Comparison of ENCODE assay signal across 24 cellular contexts in genomic region chr5:105688227-105688807, GRCh38.
A peak's percentile ranks its signal among the peaks of the same experiment; 100 is the strongest.
DNase-seq lines count a peak whose midpoint lies in the region; ATAC-seq and TF ChIP-seq lines count a peak whose summit lies in the region.
"Had no signal": no experiment of that assay in that cellular context is flagged by ENCODE, and none has a peak within 500 bp of the region (broad histone marks: within the 10 kb centered on the region; RNA-seq: fewer than 3 reads in every experiment).

No MANE protein-coding gene starts in this region.

- H2AFZ ChIP-seq in SK-N-SH (ENCODE audit: low read depth): no peak overlapping the region

- no peaks in the 10 kb centered on the region for H4K20me1 ChIP-seq in SK-N-SH (ENCODE audit: insufficient read depth)

- no peaks in the 10 kb centered on the region for H3K9me2 ChIP-seq in SK-N-SH

- H3K36me3 ChIP-seq in SK-N-SH (replicated peaks in 1 of 2; ENCODE audit: control insufficient read depth in 1 of 2, insufficient read depth in 2 of 2, low read length in 1 of 2) (no peaks in the 10 kb centered on the region), stomach (no peaks in the 10 kb centered on the region)
- H3K36me3 ChIP-seq: left lung, thyroid gland had no signal

- no peak for TF ChIP-seq RAD21 in SK-N-SH (IDR thresholded peaks at IDR 0.05; ENCODE audit: low read length)

- H3K4me3 ChIP-seq in SK-N-SH (ENCODE audit: low read depth in 2 of 2, low read length in 1 of 2): no peak overlapping the region
- H3K4me3 ChIP-seq in stomach: no peak overlapping the region
- H3K4me3 ChIP-seq: left lung, psoas muscle, thyroid gland had no signal

- POLR2A ChIA-PET in SK-N-SH (lab: Yijun Ruan, JAX): no interaction called here

- H3K79me2 ChIP-seq in SK-N-SH (ENCODE audit: insufficient read depth): no peaks in the 10 kb centered on the region

- H3F3A ChIP-seq in SK-N-SH (replicated peaks; ENCODE audit: insufficient read depth): no peaks in the 10 kb centered on the region

- no peak overlapping the region for H3K9ac ChIP-seq in SK-N-SH

- no peaks in the 10 kb centered on the region for H3K27me3 ChIP-seq in SK-N-SH (ENCODE audit: insufficient read depth)
- no peaks in the 10 kb centered on the region for H3K27me3 ChIP-seq in stomach
- H3K27me3 ChIP-seq: left lung, thyroid gland had no signal

- intact Hi-C loops in stomach (cut with DNase I; ENCODE audit: low total_unique reads): no loop called here
- intact Hi-C loops in Right ventricle myocardium superior (cut with DNase I): no loop called here

- peaks cover 3 to 6% of the 10 kb centered on the region in 2 experiments; a peak in 2 of 4 replicates for H3K4me1 ChIP-seq in SK-N-SH (ENCODE audit: control insufficient read depth in 1 of 2, insufficient read depth in 2 of 2, low read depth in 1 of 2, low read length in 1 of 2)
- H3K4me1 ChIP-seq in stomach: no peaks in the 10 kb centered on the region
- H3K4me1 ChIP-seq: left lung, psoas muscle, thyroid gland had no signal

- ATAC-seq in SK-N-SH treated with all-trans-retinoic acid at 6 μM for 48 hours: no peak; the same call in 2 of the 3 replicates
- ATAC-seq in Right ventricle myocardium superior (ENCODE audit: poor library complexity): no peak
- ATAC-seq: left lung, psoas muscle had no signal

- peak; percentile 0 for DNase-seq in SK-N-SH
- DNase-seq in NCI-H446 (lab: John Stamatoyannopoulos, UW): peak; percentile 76 to 97
- peak; percentile 5 for DNase-seq in fibroblast of peridontal ligament (ENCODE audit: extremely low read depth)
- DNase-seq in stomach: no peak
- DNase-seq in stimulated activated CD4-positive, alpha-beta T cell treated with anti-CD3 and anti-CD28 coated beads, Interleukin-12 subunit alpha, Interleukin-12 subunit beta, amount 100 ng/mL, for 4 hours: no peak
- DNase-seq in Right ventricle myocardium superior: no peak
- DNase-seq in NCI-H187 treated with DMSO at 0.1 percent for 48 hours (lab: John Stamatoyannopoulos, UW): no peak
- DNase-seq: activated CD4-positive, alpha-beta T cell treated with anti-CD3 and anti-CD28 coated beads for 48 hours; activated gamma-delta T cell; activated naive CD8-positive, alpha-beta T cell treated with anti-CD3 and anti-CD28 coated beads, Interleukin-2, amount 10 ng/mL, durations not matched to agents 7 days and 5 days; activated T-cell treated with anti-CD3 and anti-CD28 coated beads, Interleukin-2, amount 50 U/mL, for 24 hours; CD8-positive, alpha-beta memory T cell; central memory CD4-positive, alpha-beta T cell; DMS53; GDM1; hypothalamus; left lung; NCI-H1417 treated with DMSO at 0.1 percent for 48 hours; NCI-H226; psoas muscle; T-helper 2 cell; thyroid gland had no signal

- no peaks in the 10 kb centered on the region for H3K9me3 ChIP-seq in SK-N-SH
- H3K9me3 ChIP-seq in stomach: no peaks in the 10 kb centered on the region
- H3K9me3 ChIP-seq: left lung, psoas muscle, thyroid gland had no signal

- TF ChIP-seq POLR2A in stomach (IDR thresholded peaks at IDR 0.05): no peak

- CTCF ChIA-PET in SK-N-SH (lab: Yijun Ruan, JAX): interaction anchor here (0.6 kb wide), 1 partner anchor 29 kb away, joined by 3 read pairs; no protein-coding TSS in a partner anchor

- TF ChIP-seq EP300 in SK-N-SH (IDR thresholded peaks at IDR 0.05; ENCODE audit: borderline replicate concordance in 1 of 2, low read depth in 1 of 2, low read length in 1 of 2) (no peak), stomach (IDR thresholded peaks at IDR 0.05) (no peak)

- H3K27ac ChIP-seq in SK-N-SH (ENCODE audit: low read depth in 2 of 2, low read length in 1 of 2) (peak overlapping the region in 1 of 2 experiments; percentile 19; a peak in 1 of 4 replicates), stomach (no peak overlapping the region)
- H3K27ac ChIP-seq: left lung, psoas muscle, RWPE1, thyroid gland had no signal

- no peak for TF ChIP-seq CTCF in SK-N-SH (IDR thresholded peaks at IDR 0.05)
- no peak for TF ChIP-seq CTCF in stomach (IDR thresholded peaks at IDR 0.05)

- 67% methylated on average over 4 of the region's 4 CpGs for WGBS in SK-N-SH (ENCODE audit: low lambda C conversion rate)
- WGBS in stomach, 5 donors: 63 to 76% (median 68%) methylated on average over 4 of the region's 4 CpGs

- H3K4me2 ChIP-seq in SK-N-SH: no peak overlapping the region

TF ChIP-seq in SK-N-SH, 30 proteins besides CTCF, POLR2A, EP300 and RAD21:
- TF ChIP-seq ELF1 (IDR thresholded peaks at IDR 0.05): no peak
- TF ChIP-seq SMC3 (IDR thresholded peaks at IDR 0.05; ENCODE audit: low read depth, low read length): no peak
- no peak for TF ChIP-seq POLR2AphosphoS5 (IDR thresholded peaks at IDR 0.05; ENCODE audit: low read depth, low read length)
- TF ChIP-seq MXI1 (IDR thresholded peaks at IDR 0.05; ENCODE audit: low read depth, low read length): no peak
- no peak for TF ChIP-seq ZBTB33 (IDR thresholded peaks at IDR 0.05; ENCODE audit: borderline replicate concordance, low read depth)
- no peak for TF ChIP-seq EZH2phosphoT487 (IDR thresholded peaks at IDR 0.05; ENCODE audit: borderline replicate concordance, low read depth)
- TF ChIP-seq RXRA (IDR thresholded peaks at IDR 0.05; ENCODE audit: borderline replicate concordance, low read depth): no peak
- no peak for TF ChIP-seq GABPA (IDR thresholded peaks at IDR 0.05; ENCODE audit: low read depth)
- TF ChIP-seq NFIC (IDR thresholded peaks at IDR 0.05; ENCODE audit: borderline replicate concordance): no peak
- TF ChIP-seq GATA2 (CRISPR knock-in tag; IDR thresholded peaks at IDR 0.05): no peak

TF ChIP-seq in SK-N-SH treated with all-trans-retinoic acid at 6 μM for 48 hours, 23 proteins besides CTCF, POLR2A, EP300 and RAD21:
- TF ChIP-seq, protein P1, sequence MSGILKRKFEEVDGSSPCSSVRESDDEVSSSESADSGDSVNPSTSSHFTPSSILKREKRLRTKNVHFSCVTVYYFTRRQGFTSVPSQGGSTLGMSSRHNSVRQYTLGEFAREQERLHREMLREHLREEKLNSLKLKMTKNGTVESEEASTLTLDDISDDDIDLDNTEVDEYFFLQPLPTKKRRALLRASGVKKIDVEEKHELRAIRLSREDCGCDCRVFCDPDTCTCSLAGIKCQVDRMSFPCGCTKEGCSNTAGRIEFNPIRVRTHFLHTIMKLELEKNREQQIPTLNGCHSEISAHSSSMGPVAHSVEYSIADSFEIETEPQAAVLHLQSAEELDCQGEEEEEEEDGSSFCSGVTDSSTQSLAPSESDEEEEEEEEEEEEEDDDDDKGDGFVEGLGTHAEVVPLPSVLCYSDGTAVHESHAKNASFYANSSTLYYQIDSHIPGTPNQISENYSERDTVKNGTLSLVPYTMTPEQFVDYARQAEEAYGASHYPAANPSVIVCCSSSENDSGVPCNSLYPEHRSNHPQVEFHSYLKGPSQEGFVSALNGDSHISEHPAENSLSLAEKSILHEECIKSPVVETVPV (CRISPR knock-in tag; IDR thresholded peaks at IDR 0.05): no peak
- TF ChIP-seq BACH2 (CRISPR knock-in tag; IDR thresholded peaks at IDR 0.05; ENCODE audit: borderline replicate concordance): no peak
- TF ChIP-seq ZNF565 (CRISPR knock-in tag; conservative IDR thresholded peaks at IDR 0.05; ENCODE audit: low read depth): no peak
- no peak for TF ChIP-seq TOX (CRISPR knock-in tag; IDR thresholded peaks at IDR 0.05; ENCODE audit: borderline replicate concordance)
- no peak for TF ChIP-seq OSR1 (CRISPR knock-in tag; IDR thresholded peaks at IDR 0.05)

Comparison
In these comparisons a context has a peak if more than half of its experiments do, and no peak if none do; other contexts are left out.
1. DNase-seq: peak in SK-N-SH (single experiment), NCI-H446 (2 of 2) and fibroblast of peridontal ligament (single experiment); none in stomach (single experiment), stimulated activated CD4-positive, alpha-beta T cell treated with anti-CD3 and anti-CD28 coated beads, Interleukin-12 subunit alpha, Interleukin-12 subunit beta, amount 100 ng/mL, for 4 hours (single experiment), Right ventricle myocardium superior (single experiment) and NCI-H187 treated with DMSO at 0.1 percent for 48 hours (single experiment).